In the genomic region with DNA sequence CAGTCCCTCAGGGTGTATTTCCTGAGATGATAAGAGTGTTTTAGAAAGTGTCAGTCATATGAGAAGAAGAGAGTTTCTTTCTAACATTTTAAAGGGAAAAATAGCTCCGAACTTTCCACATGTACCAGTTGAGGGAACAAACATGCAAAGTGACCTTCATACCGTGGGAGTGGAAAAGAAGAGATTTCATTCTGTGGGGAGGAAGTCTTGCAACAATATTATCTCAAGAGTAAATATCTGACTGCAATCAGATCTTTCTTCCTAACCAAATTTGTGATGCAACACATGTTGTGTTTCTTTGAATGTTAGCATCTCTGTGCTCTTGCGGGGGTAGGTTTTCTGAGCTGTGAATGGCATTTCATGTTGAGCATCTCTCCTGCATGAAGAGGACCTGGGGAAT, we compare ENCODE assay signal across 1 cellular context.
TF ChIP-seq lines count a peak whose summit lies in the region.

No MANE protein-coding gene starts in this region.

TF ChIP-seq in GM23338, 12 proteins besides CTCF, POLR2A, EP300 and RAD21:
- TF ChIP-seq REST (IDR thresholded peaks at IDR 0.05; ENCODE audit: unreplicated experiment) = no peak
TF ChIP-seq in GM23338: peak in this region for 0.
